8 cellular contexts compared by ENCODE assay signal in the genomic region with DNA sequence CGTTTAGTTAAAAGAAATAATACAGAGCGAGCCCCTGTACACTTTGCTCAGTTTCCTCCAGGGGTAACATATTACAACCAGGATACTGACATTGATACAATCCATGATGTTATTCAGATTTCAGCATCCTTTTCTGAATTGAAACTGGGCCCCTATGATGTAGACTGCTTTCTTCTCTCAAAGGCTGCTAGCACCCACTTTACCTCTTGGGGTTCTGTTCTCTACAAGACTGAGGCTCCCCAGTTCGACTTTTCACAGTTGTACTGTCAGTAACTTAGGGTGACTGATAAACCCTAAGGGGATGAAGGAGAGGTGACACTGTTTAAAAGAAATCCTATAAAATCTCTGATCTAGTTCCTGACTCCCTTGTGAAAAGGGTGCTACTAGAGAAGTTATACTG. TPM values are rescaled to one million over a fixed set of nuclear protein-coding genes. Genes with fewer than 3 reads are reported as not detected.
DNase-seq lines count a peak whose midpoint lies in the region; ATAC-seq and TF ChIP-seq lines count a peak whose summit lies in the region.

No MANE protein-coding gene starts in this region.

- intact Hi-C loops in activated CD4-positive, alpha-beta T cell treated with anti-CD3 and anti-CD28 coated beads, Interleukin-2, amount 10 ng/mL, durations not matched to agents 24 days and 14 days (cut with micrococcal nuclease), result loop anchor here (5.0 kb wide), 1 partner anchor 133 kb away; no protein-coding TSS in a partner anchor
- intact Hi-C loops in activated B cell treated with CpG ODN at 0.5 μM for 24 hours (cut with micrococcal nuclease) (loop anchor here (5.0 to 10.0 kb wide), 2 partner anchors 157 to 1709 kb away; partner anchors contain the start of genes CCDC92, CLIP1 and ZNF664), testis (cut with DNase I; ENCODE audit: low total_unique reads) (no loop called here)

- peaks cover 18% of the 10 kb centered on the region for H3K4me1 Mint-ChIP-seq in activated CD4-positive, alpha-beta T cell treated with anti-CD3 and anti-CD28 coated beads, Interleukin-2, amount 10 ng/mL, durations not matched to agents 24 days and 14 days
- H3K4me1 Mint-ChIP-seq in activated B cell treated with CpG ODN at 0.5 μM for 24 hours, result peaks cover 21% of the 10 kb centered on the region

- CTCF ChIA-PET in activated B cell treated with CpG ODN at 0.5 μM for 24 hours (lab: Charles Lee), result no interaction called here

- peak; percentile 67 for DNase-seq in activated CD4-positive, alpha-beta T cell treated with anti-CD3 and anti-CD28 coated beads, Interleukin-2, amount 10 ng/mL, durations not matched to agents 24 days and 14 days
- DNase-seq in activated CD4-positive, alpha-beta T cell treated with anti-CD3 and anti-CD28 coated beads for 48 hours, result no peak
- no peak for DNase-seq in activated B cell treated with CpG ODN at 0.5 μM for 24 hours
- no peak for DNase-seq in testis
- no peak for DNase-seq in UCSD-AML1 (lab: John Stamatoyannopoulos, UW; ENCODE audit: unreplicated experiment)
- DNase-seq in nucleus accumbens (lab: John Stamatoyannopoulos, UW), result no peak
- DNase-seq in NCI-H187 (lab: John Stamatoyannopoulos, UW), result no peak

- peak overlapping the region; percentile 95 for H3K4me3 Mint-ChIP-seq in activated CD4-positive, alpha-beta T cell treated with anti-CD3 and anti-CD28 coated beads, Interleukin-2, amount 10 ng/mL, durations not matched to agents 24 days and 14 days
- H3K4me3 Mint-ChIP-seq in activated B cell treated with CpG ODN at 0.5 μM for 24 hours, result peak overlapping the region; percentile 97

- H3K9me3 ChIP-seq in iPS-15b (ENCODE audit: control insufficient read depth, insufficient read depth, low read length) (no peaks in the 10 kb centered on the region), testis (no peaks in the 10 kb centered on the region)

- no peaks in the 10 kb centered on the region for H3K4me1 ChIP-seq in iPS-15b (ENCODE audit: control insufficient read depth, insufficient read depth, low read length)
- H3K4me1 ChIP-seq in testis, result peaks cover 4% of the 10 kb centered on the region

- TF ChIP-seq CTCF in activated B cell treated with CpG ODN at 0.5 μM for 24 hours (IDR thresholded peaks at IDR 0.05) (no peak), testis (IDR thresholded peaks at IDR 0.05) (no peak)

- no peak for ATAC-seq in activated B cell treated with CpG ODN at 0.5 μM for 24 hours (ENCODE audit: low read depth)

- peaks cover 3% of the 10 kb centered on the region for H3K9me3 Mint-ChIP-seq in activated CD4-positive, alpha-beta T cell treated with anti-CD3 and anti-CD28 coated beads, Interleukin-2, amount 10 ng/mL, durations not matched to agents 24 days and 14 days
- H3K9me3 Mint-ChIP-seq in activated B cell treated with CpG ODN at 0.5 μM for 24 hours, result no peaks in the 10 kb centered on the region

- H3K36me3 ChIP-seq in iPS-15b (ENCODE audit: control insufficient read depth, insufficient read depth, low read length), result no peaks in the 10 kb centered on the region
- no peaks in the 10 kb centered on the region for H3K36me3 ChIP-seq in testis (ENCODE audit: low read depth, missing control alignments)

- H3K27me3 ChIP-seq in iPS-15b (ENCODE audit: control insufficient read depth, insufficient read depth, low read length), result no peaks in the 10 kb centered on the region
- no peaks in the 10 kb centered on the region for H3K27me3 ChIP-seq in testis

- peak overlapping the region; percentile 99 for H3K27ac Mint-ChIP-seq in activated CD4-positive, alpha-beta T cell treated with anti-CD3 and anti-CD28 coated beads, Interleukin-2, amount 10 ng/mL, durations not matched to agents 24 days and 14 days
- peak overlapping the region; percentile 98 for H3K27ac Mint-ChIP-seq in activated B cell treated with CpG ODN at 0.5 μM for 24 hours

- H3K4me3 ChIP-seq in iPS-15b (ENCODE audit: low read depth, low read length) (peak overlapping the region; percentile 94), testis (peak overlapping the region; percentile 84 to 86)

- POLR2A ChIA-PET in activated B cell treated with CpG ODN at 0.5 μM for 24 hours (lab: Charles Lee), result interaction anchor here (0.6 to 2.3 kb wide), 4 partner anchors 39 to 968 kb away, joined by 3 to 32 read pairs (median 6); partner anchors contain the start of genes DIABLO, MPHOSPH9, MTRFR and ZCCHC8

- H3K27me3 Mint-ChIP-seq in activated CD4-positive, alpha-beta T cell treated with anti-CD3 and anti-CD28 coated beads, Interleukin-2, amount 10 ng/mL, durations not matched to agents 24 days and 14 days, result peaks cover 2% of the 10 kb centered on the region
- peaks cover 2% of the 10 kb centered on the region for H3K27me3 Mint-ChIP-seq in activated B cell treated with CpG ODN at 0.5 μM for 24 hours

- H3K27ac ChIP-seq in testis, result peak overlapping the region; percentile 81 to 84

- H3K9ac ChIP-seq in iPS-15b (ENCODE audit: low read depth, low read length), result peak overlapping the region; percentile 84

- TF ChIP-seq POLR2A in testis (IDR thresholded peaks at IDR 0.05), result no peak

- WGBS in testis, 2 donors, result 24 to 27% methylated on average over 3 of the region's 3 CpGs

- peaks cover 25% of the 10 kb centered on the region for H3K36me3 Mint-ChIP-seq in activated CD4-positive, alpha-beta T cell treated with anti-CD3 and anti-CD28 coated beads, Interleukin-2, amount 10 ng/mL, durations not matched to agents 24 days and 14 days (ENCODE audit: low read depth)
- H3K36me3 Mint-ChIP-seq in activated B cell treated with CpG ODN at 0.5 μM for 24 hours (ENCODE audit: low read depth), result peaks cover 44% of the 10 kb centered on the region

RNA-seq across cellular contexts. Expression of gene VPS33A, which starts 0.9 kb away (rescaled TPM):
- total RNA-seq in activated CD4-positive, alpha-beta T cell treated with anti-CD3 and anti-CD28 coated beads, Interleukin-2, amount 10 ng/mL, durations not matched to agents 24 days and 14 days, result 25.9 and 28.4 TPM in 2 replicates
- total RNA-seq in activated B cell treated with CpG ODN at 0.5 μM for 24 hours (29.6 and 33.2 TPM in 2 replicates), testis (10 to 100 TPM; 36.1 to 41.3 TPM)
- 50.1 TPM for polyA plus RNA-seq in testis (ENCODE audit: insufficient read depth, low read depth, low replicate concordance)

RNA-seq across cellular contexts. Expression of gene DIABLO, which starts 39.6 kb away (rescaled TPM):
- total RNA-seq in activated CD4-positive, alpha-beta T cell treated with anti-CD3 and anti-CD28 coated beads, Interleukin-2, amount 10 ng/mL, durations not matched to agents 24 days and 14 days, result 59.4 and 61.0 TPM in 2 replicates
- total RNA-seq in activated B cell treated with CpG ODN at 0.5 μM for 24 hours (39.8 and 51.3 TPM in 2 replicates), testis (100 to 1,000 TPM; 203 to 204 TPM)
- 138 TPM for polyA plus RNA-seq in testis (ENCODE audit: insufficient read depth, low read depth, low replicate concordance)
